In genomic region chr14:101961746-101962502, GRCh38 we compare ENCODE assay signal across 14 cellular contexts. TPM values are rescaled to one million over a fixed set of nuclear protein-coding genes. Genes with fewer than 3 reads are reported as not detected.
DNase-seq lines count a peak whose midpoint lies in the region; ATAC-seq and TF ChIP-seq lines count a peak whose summit lies in the region.
"Had no signal": no experiment of that assay in that cellular context is flagged by ENCODE, and none has a peak within 500 bp of the region (broad histone marks: within the 10 kb centered on the region; RNA-seq: fewer than 3 reads in every experiment).

No MANE protein-coding gene starts in this region.

- ATAC-seq in heart left ventricle (no peak), Right ventricle myocardium superior (ENCODE audit: poor library complexity) (no peak), WTC11 (no peak), T-cell (replicated peaks in 1 of 4) (no peak)
- ATAC-seq: natural killer cell treated with Interleukin-12 subunit alpha and Interleukin-12 subunit beta and Interleukin-15 and Interleukin-18, amount 100 ng/mL, for 72 hours had no signal

- peak overlapping the region in 1 of 2 experiments; percentile 85 for H3K18ac ChIP-seq in mesenchymal stem cell (ENCODE audit: low read depth in 1 of 2, low read length in 2 of 2)

- H3K14ac ChIP-seq in mesenchymal stem cell (ENCODE audit: low read length in 2 of 2): no peak overlapping the region

- no peak overlapping the region for H3K23ac ChIP-seq in mesenchymal stem cell (ENCODE audit: low read length in 2 of 2)

- H2AK5ac ChIP-seq in mesenchymal stem cell (ENCODE audit: low read length, severe bottlenecking): peak overlapping the region; percentile 78

- TF ChIP-seq POLR2A in heart left ventricle (IDR thresholded peaks at IDR 0.05): no peak

- H3K27me3 Mint-ChIP-seq in chondrocyte (ENCODE audit: low read depth): no peaks in the 10 kb centered on the region
- H3K27me3 Mint-ChIP-seq in WTC11 (ENCODE audit: low read depth): peaks cover 39% of the 10 kb centered on the region
- no peaks in the 10 kb centered on the region for H3K27me3 Mint-ChIP-seq in T-cell
- H3K27me3 Mint-ChIP-seq: activated T-helper 17 cell treated with anti-CD3 and anti-CD28 coated beads, Interleukin-2, amount 50 U/mL, for 72 hours; natural killer cell treated with Interleukin-12 subunit alpha and Interleukin-12 subunit beta and Interleukin-15 and Interleukin-18, amount 100 ng/mL, for 72 hours; stimulated activated naive CD8-positive, alpha-beta T cell treated with anti-CD3 and anti-CD28 coated beads, Interleukin-15, amount 100 ng/mL, for 72 hours had no signal

- no peaks in the 10 kb centered on the region for H3K36me3 Mint-ChIP-seq in chondrocyte (ENCODE audit: low read depth)
- no peaks in the 10 kb centered on the region for H3K36me3 Mint-ChIP-seq in WTC11
- no peaks in the 10 kb centered on the region for H3K36me3 Mint-ChIP-seq in T-cell
- H3K36me3 Mint-ChIP-seq: natural killer cell treated with Interleukin-12 subunit alpha and Interleukin-12 subunit beta and Interleukin-15 and Interleukin-18, amount 100 ng/mL, for 72 hours had no signal

- H4K8ac ChIP-seq in mesenchymal stem cell (ENCODE audit: low read length): no peak overlapping the region

- intact Hi-C loops in heart left ventricle (cut with DNase I): loop anchor here (2.0 to 10.0 kb wide), 10 partner anchors 123 to 355 kb away; partner anchors contain the start of genes ZNF839 (in 5 of the 10), HSP90AA1 (in 2 of the 10) and PPP2R5C (in 1 of the 10)
- intact Hi-C loops in Right ventricle myocardium superior (cut with DNase I): loop anchor here (5.0 kb wide), 1 partner anchor 190 kb away; no protein-coding TSS in a partner anchor

- peak overlapping the region; percentile 11 for H2BK5ac ChIP-seq in mesenchymal stem cell (ENCODE audit: low read depth, low read length, poor library complexity, severe bottlenecking)

- H2BK12ac ChIP-seq in mesenchymal stem cell (ENCODE audit: low read length in 2 of 2): peak overlapping the region in 1 of 2 experiments; percentile 98

- peaks cover 41% of the 10 kb centered on the region for H3K4me1 Mint-ChIP-seq in chondrocyte (ENCODE audit: low read depth)
- H3K4me1 Mint-ChIP-seq in WTC11: peaks cover 28% of the 10 kb centered on the region
- H3K4me1 Mint-ChIP-seq in T-cell: peaks cover 32 to 35% (median 32%) of the 10 kb centered on the region in 3 donors

- H3K27ac ChIP-seq in heart left ventricle: peak overlapping the region in 8 of 12 donors; percentile 5 to 64 (median 45)
- H3K27ac ChIP-seq in mesenchymal stem cell (ENCODE audit: low read length, poor library complexity, severe bottlenecking): peak overlapping the region; percentile 86
- H3K27ac ChIP-seq in temporal lobe (ENCODE audit: low read depth, low read length): peak overlapping the region; percentile 80
- H3K27ac ChIP-seq: VCaP had no signal

- H3K9me3 Mint-ChIP-seq in chondrocyte (ENCODE audit: low read depth): no peaks in the 10 kb centered on the region
- H3K9me3 Mint-ChIP-seq in WTC11: no peaks in the 10 kb centered on the region
- H3K9me3 Mint-ChIP-seq in T-cell: no peaks in the 10 kb centered on the region
- H3K9me3 Mint-ChIP-seq: activated CD4-positive, alpha-beta memory T cell treated with anti-CD3 and anti-CD28 coated beads, Interleukin-2, amount 10 ng/mL, durations not matched to agents 7 days and 5 days; activated T-helper 17 cell treated with anti-CD3 and anti-CD28 coated beads, Interleukin-2, amount 50 U/mL, for 72 hours; natural killer cell treated with Interleukin-12 subunit alpha and Interleukin-12 subunit beta and Interleukin-15 and Interleukin-18, amount 100 ng/mL, for 72 hours; stimulated activated naive CD8-positive, alpha-beta T cell treated with anti-CD3 and anti-CD28 coated beads, Interleukin-15, amount 100 ng/mL, for 72 hours had no signal

- H3K9me3 ChIP-seq in heart left ventricle (no peaks in the 10 kb centered on the region), mesenchymal stem cell (ENCODE audit: control insufficient read depth, low read length) (no peaks in the 10 kb centered on the region)
- H3K9me3 ChIP-seq: adrenal gland had no signal

- WGBS in heart left ventricle, 4 donors: 77 to 92% (median 85%) methylated on average over 9 of the region's 9 CpGs
- WGBS in mesenchymal stem cell: 78% methylated on average over 7 of the region's 9 CpGs

- no peak for TF ChIP-seq CTCF in heart left ventricle (IDR thresholded peaks at IDR 0.05)
- TF ChIP-seq CTCF in chondrocyte (IDR thresholded peaks at IDR 0.05): no peak
- no peak for TF ChIP-seq CTCF in WTC11 (IDR thresholded peaks at IDR 0.05)

- DNase-seq in heart left ventricle (no peak), Right ventricle myocardium superior (no peak), chondrocyte (ENCODE audit: low spot score) (no peak), mesenchymal stem cell (no peak), WTC11 (ENCODE audit: low spot score) (no peak), T-cell (no peak), activated T-cell treated with anti-CD3 and anti-CD28 coated beads for 4 hours (no peak)

- CTCF ChIA-PET in WTC11 (lab: Charles Lee) (interaction anchor here (0.6 to 2.2 kb wide), 16 partner anchors 9 to 344 kb away, joined by 3 to 13 read pairs (median 4); no protein-coding TSS in a partner anchor), T-cell (lab: Charles Lee) (interaction anchor here in 1 of 2 donors (1.2 kb wide), 1 partner anchor 254 kb away, joined by 4 read pairs; no protein-coding TSS in a partner anchor)

- no peak overlapping the region for H2AFZ ChIP-seq in mesenchymal stem cell (ENCODE audit: low read depth, low read length)

- no peak overlapping the region for H3K4me3 Mint-ChIP-seq in chondrocyte (ENCODE audit: unreplicated experiment)
- H3K4me3 Mint-ChIP-seq in WTC11: no peak overlapping the region
- no peak overlapping the region for H3K4me3 Mint-ChIP-seq in T-cell
- H3K4me3 Mint-ChIP-seq: activated CD4-positive, alpha-beta memory T cell treated with anti-CD3 and anti-CD28 coated beads, Interleukin-2, amount 10 ng/mL, durations not matched to agents 7 days and 5 days; natural killer cell treated with Interleukin-12 subunit alpha and Interleukin-12 subunit beta and Interleukin-15 and Interleukin-18, amount 100 ng/mL, for 72 hours; stimulated activated naive CD8-positive, alpha-beta T cell treated with anti-CD3 and anti-CD28 coated beads, Interleukin-15, amount 100 ng/mL, for 72 hours had no signal

- POLR2A ChIA-PET in WTC11 (lab: Charles Lee): no interaction called here
- POLR2A ChIA-PET in T-cell (lab: Charles Lee): interaction anchor here (0.6 to 1.2 kb wide), 2 partner anchors 11 to 14 kb away, joined by 3 to 7 read pairs; no protein-coding TSS in a partner anchor

- H3K27ac Mint-ChIP-seq in chondrocyte (ENCODE audit: unreplicated experiment) (peak overlapping the region; percentile 91), WTC11 (no peak overlapping the region), T-cell (no peak overlapping the region)
- H3K27ac Mint-ChIP-seq: activated CD4-positive, alpha-beta memory T cell treated with anti-CD3 and anti-CD28 coated beads, Interleukin-2, amount 10 ng/mL, durations not matched to agents 7 days and 5 days; activated T-helper 17 cell treated with anti-CD3 and anti-CD28 coated beads, Interleukin-2, amount 50 U/mL, for 72 hours; stimulated activated naive CD8-positive, alpha-beta T cell treated with anti-CD3 and anti-CD28 coated beads, Interleukin-15, amount 100 ng/mL, for 72 hours had no signal

- no peak overlapping the region for H2BK120ac ChIP-seq in mesenchymal stem cell (ENCODE audit: low read depth, low read length)

- peak overlapping the region; percentile 78 for H3K9ac ChIP-seq in mesenchymal stem cell (ENCODE audit: low read length)

- H3K4me3 ChIP-seq in heart left ventricle (no peak overlapping the region), mesenchymal stem cell (ENCODE audit: insufficient read depth in 1 of 2, low read depth in 1 of 2, low read length in 2 of 2) (no peak overlapping the region)
- H3K4me3 ChIP-seq: adrenal gland had no signal

- H3K79me1 ChIP-seq in mesenchymal stem cell (replicated peaks; ENCODE audit: low read length, poor library complexity, severe bottlenecking): peaks cover 9% of the 10 kb centered on the region

- peak overlapping the region; percentile 23 for H4K91ac ChIP-seq in mesenchymal stem cell (ENCODE audit: low read length)

- no peaks in the 10 kb centered on the region for H3K27me3 ChIP-seq in heart left ventricle
- H3K27me3 ChIP-seq in mesenchymal stem cell (ENCODE audit: control insufficient read depth in 1 of 2, insufficient read depth in 1 of 2, low read length in 2 of 2): no peaks in the 10 kb centered on the region
- H3K27me3 ChIP-seq: adrenal gland had no signal

- H3K4me1 ChIP-seq in heart left ventricle: peaks cover 0 to 44% (median 29%) of the 10 kb centered on the region in 12 donors
- peaks cover 17% of the 10 kb centered on the region for H3K4me1 ChIP-seq in mesenchymal stem cell (ENCODE audit: control insufficient read depth, insufficient read depth, low read depth, low read length)

- peak overlapping the region; percentile 12 for H3K4me2 ChIP-seq in mesenchymal stem cell (ENCODE audit: low read length, poor library complexity, severe bottlenecking)

- peak overlapping the region; percentile 49 for H2BK15ac ChIP-seq in mesenchymal stem cell (ENCODE audit: low read depth, poor library complexity, severe bottlenecking)

- no peak overlapping the region for H3K4ac ChIP-seq in mesenchymal stem cell (ENCODE audit: low read depth in 1 of 2, low read length in 2 of 2)

- H3K36me3 ChIP-seq in heart left ventricle (no peaks in the 10 kb centered on the region), mesenchymal stem cell (ENCODE audit: control insufficient read depth in 1 of 2, insufficient read depth in 2 of 2, low read depth in 1 of 2, low read length in 2 of 2) (no peaks in the 10 kb centered on the region)
- H3K36me3 ChIP-seq: adrenal gland had no signal

TF ChIP-seq in WTC11, 78 proteins besides CTCF, POLR2A, EP300 and RAD21:
- TF ChIP-seq GABPB1 (CRISPR knock-in tag; IDR thresholded peaks at IDR 0.05): no peak

RNA-seq across cellular contexts. Expression of gene DYNC1H1, which starts 2.4 kb away (rescaled TPM):
- total RNA-seq in heart left ventricle (100 to 1,000 TPM; 291 to 942 (median 603) TPM), Right ventricle myocardium superior (384 TPM), chondrocyte (718 to 842 TPM (median 735 TPM) in 3 replicates), temporal lobe (949 TPM), WTC11 (2021) (382 to 438 TPM (median 392 TPM) in 3 replicates), T-cell (100 to 1,000 TPM; 271 to 310 (median 279) TPM)
- polyA plus RNA-seq in heart left ventricle: 100 to 1,000 TPM; 164 to 259 TPM
- polyA plus RNA-seq in mesenchymal stem cell (2013, experiment 1 of 2): 97.7 TPM
- 90.8 TPM for polyA plus RNA-seq in mesenchymal stem cell (2013, experiment 2 of 2)
